ENCODE assay signal across 9 cellular contexts in genomic region chr3:81581966-81582599, GRCh38.
A peak's percentile ranks its signal among the peaks of the same experiment; 100 is the strongest.
DNase-seq lines count a peak whose midpoint lies in the region; ATAC-seq, FAIRE-seq and TF ChIP-seq lines count a peak whose summit lies in the region.
"Had no signal": no experiment of that assay in that cellular context is flagged by ENCODE, and none has a peak within 500 bp of the region (broad histone marks: within the 10 kb centered on the region; RNA-seq: fewer than 3 reads in every experiment).

No MANE protein-coding gene starts in this region.

- H3K4me3 ChIP-seq in A549 (no peak overlapping the region), LNCaP clone FGC (ENCODE audit: low read depth, low read length) (no peak overlapping the region), stomach (no peak overlapping the region)

- H3K36me3 ChIP-seq in stomach: peaks cover 0 to 5% (median 2%) of the 10 kb centered on the region in 4 donors

- H3K4me1 Mint-ChIP-seq in activated naive CD4-positive, alpha-beta T cell treated with anti-CD3 and anti-CD28 coated beads, Interleukin-2, amount 10 ng/mL, durations not matched to agents 7 days and 5 days: no peaks in the 10 kb centered on the region

- peak; percentile 96 for FAIRE-seq in A549 (lab: Jason Lieb, UNC)

- no peak overlapping the region for H3K4me3 Mint-ChIP-seq in activated naive CD4-positive, alpha-beta T cell treated with anti-CD3 and anti-CD28 coated beads, Interleukin-2, amount 10 ng/mL, durations not matched to agents 7 days and 5 days

- H3K9me3 Mint-ChIP-seq in activated naive CD4-positive, alpha-beta T cell treated with anti-CD3 and anti-CD28 coated beads, Interleukin-2, amount 10 ng/mL, durations not matched to agents 7 days and 5 days: no peaks in the 10 kb centered on the region

- TF ChIP-seq POLR2A in A549 (IDR thresholded peaks at IDR 0.05; ENCODE audit: low read length) (no peak), stomach (IDR thresholded peaks at IDR 0.05) (no peak)

- H3K27ac ChIP-seq in A549: no peak overlapping the region
- no peak overlapping the region for H3K27ac ChIP-seq in stomach

- peak; percentile 77 for TF ChIP-seq CTCF in A549 (IDR thresholded peaks at IDR 0.05)
- peak; percentile 88 for TF ChIP-seq CTCF in LNCaP clone FGC (IDR thresholded peaks at IDR 0.05; ENCODE audit: control insufficient read depth, extremely low read depth, insufficient read depth)
- TF ChIP-seq CTCF in stomach (IDR thresholded peaks at IDR 0.05): peak in 5 of 7 experiments; percentile 23 to 55 (median 50)

- peak in 1 of 2 experiments; percentile 58 for DNase-seq in A549 (ENCODE audit: low read depth in 1 of 2, low spot score in 1 of 2)
- DNase-seq in DMS153 (lab: John Stamatoyannopoulos, UW): peak; percentile 0
- no peak for DNase-seq in LNCaP clone FGC (ENCODE audit: low read depth)
- peak; percentile 39 for DNase-seq in activated naive CD4-positive, alpha-beta T cell treated with anti-CD3 and anti-CD28 coated beads, Interleukin-2, amount 10 ng/mL, durations not matched to agents 7 days and 5 days
- DNase-seq in iPS-NIHi7 (ENCODE audit: extremely low spot score): peak; percentile 13
- DNase-seq in stomach: peak; percentile 27
- DNase-seq in stimulated activated naive CD4-positive, alpha-beta T cell treated with Interleukin-2 at 50 U/mL for 16 hours (lab: John Stamatoyannopoulos, UW): no peak
- DNase-seq: left cardiac atrium had no signal

- no peaks in the 10 kb centered on the region for H3K36me3 Mint-ChIP-seq in activated naive CD4-positive, alpha-beta T cell treated with anti-CD3 and anti-CD28 coated beads, Interleukin-2, amount 10 ng/mL, durations not matched to agents 7 days and 5 days

- ATAC-seq in A549 (peak; percentile 86 to 91; a peak in 4 of 6 replicates), GM21717 (IDR thresholded peaks at IDR 0.05; ENCODE audit: unreplicated experiment) (peak; percentile 79)

- H3K27me3 Mint-ChIP-seq in activated naive CD4-positive, alpha-beta T cell treated with anti-CD3 and anti-CD28 coated beads, Interleukin-2, amount 10 ng/mL, durations not matched to agents 7 days and 5 days: no peaks in the 10 kb centered on the region

- CTCF ChIA-PET in A549 (lab: Yijun Ruan, JAX): interaction anchor here (0.7 to 2.3 kb wide), 13 partner anchors 9 to 551 kb away, joined by 3 to 10 read pairs (median 4); no protein-coding TSS in a partner anchor
- CTCF ChIA-PET in activated naive CD4-positive, alpha-beta T cell treated with anti-CD3 and anti-CD28 coated beads, Interleukin-2, amount 10 ng/mL, durations not matched to agents 7 days and 5 days (lab: Charles Lee): interaction anchor here (0.6 to 1.2 kb wide), 5 partner anchors 11 to 797 kb away, joined by 3 to 5 read pairs (median 3); no protein-coding TSS in a partner anchor

- H3K27ac Mint-ChIP-seq in activated naive CD4-positive, alpha-beta T cell treated with anti-CD3 and anti-CD28 coated beads, Interleukin-2, amount 10 ng/mL, durations not matched to agents 7 days and 5 days: no peak overlapping the region

- TF ChIP-seq EP300 in A549 (IDR thresholded peaks at IDR 0.05) (no peak), stomach (IDR thresholded peaks at IDR 0.05) (no peak)

- H3K27me3 ChIP-seq in stomach: no peaks in the 10 kb centered on the region

- POLR2A ChIA-PET in A549 (lab: Yijun Ruan, JAX): no interaction called here

- TF ChIP-seq RAD21 in A549 (conservative IDR thresholded peaks at IDR 0.05 in 1 of 2, IDR thresholded peaks at IDR 0.05 in 1 of 2): peak; percentile 73 to 75

- intact Hi-C loops in stomach (cut with DNase I; ENCODE audit: low total_unique reads): no loop called here

- 31% methylated on average over 5 of the region's 5 CpGs for WGBS in A549 (ENCODE audit: missing lambda C conversion rate)
- 15 to 42% (median 26%) methylated on average over 5 of the region's 5 CpGs for WGBS in stomach, 5 donors

- H3K4me2 ChIP-seq in A549: no peak overlapping the region

- no peaks in the 10 kb centered on the region for H3K9me3 ChIP-seq in A549
- no peaks in the 10 kb centered on the region for H3K9me3 ChIP-seq in stomach

- H3K4me1 ChIP-seq in A549 (no peaks in the 10 kb centered on the region), stomach (peaks cover 0 to 11% (median 0%) of the 10 kb centered on the region in 4 donors)

TF ChIP-seq in A549, 52 proteins besides CTCF, POLR2A, EP300 and RAD21:
- no peak for TF ChIP-seq NPAS2 (CRISPR knock-in tag; IDR thresholded peaks at IDR 0.05; ENCODE audit: borderline replicate concordance)
- no peak for TF ChIP-seq FOSL2 (IDR thresholded peaks at IDR 0.05)
- TF ChIP-seq FOSL2 (CRISPR knock-in tag; IDR thresholded peaks at IDR 0.05): no peak
- peak; percentile 80 for TF ChIP-seq SMC3 (IDR thresholded peaks at IDR 0.05)
- no peak for TF ChIP-seq BCL3 (IDR thresholded peaks at IDR 0.05)

Comparison
In these comparisons a context has a peak if more than half of its experiments do, and no peak if none do; other contexts are left out.
1. DNase-seq: peak in DMS153 (single experiment), activated naive CD4-positive, alpha-beta T cell treated with anti-CD3 and anti-CD28 coated beads, Interleukin-2, amount 10 ng/mL, durations not matched to agents 7 days and 5 days (single experiment), iPS-NIHi7 (single experiment) and stomach (single experiment); none in LNCaP clone FGC (single experiment) and stimulated activated naive CD4-positive, alpha-beta T cell treated with Interleukin-2 at 50 U/mL for 16 hours (single experiment).
2. Peak in every context shown above with its lines, with median percentiles within 50 percentile points of each other: CTCF ChIP-seq.